24 cellular contexts compared by ENCODE assay signal in genomic region chr4:174629265-174629664, GRCh38.
DNase-seq lines count a peak whose midpoint lies in the region; ATAC-seq and TF ChIP-seq lines count a peak whose summit lies in the region.
"Had no signal": no experiment of that assay in that cellular context is flagged by ENCODE, and none has a peak within 500 bp of the region (broad histone marks: within the 10 kb centered on the region; RNA-seq: fewer than 3 reads in every experiment).

No MANE protein-coding gene starts in this region.

- H3K36me3 ChIP-seq in GM23248 (ENCODE audit: low read depth): no peaks in the 10 kb centered on the region
- H3K36me3 ChIP-seq in PC-3 (ENCODE audit: low read depth, low read length): no peaks in the 10 kb centered on the region
- H3K36me3 ChIP-seq: pancreas had no signal

- H4K20me1 ChIP-seq in GM23248 (ENCODE audit: insufficient read depth) (no peaks in the 10 kb centered on the region), PC-3 (ENCODE audit: low read length) (no peaks in the 10 kb centered on the region)

- H3K9ac ChIP-seq in GM23248: no peak overlapping the region
- peak overlapping the region; percentile 40 for H3K9ac ChIP-seq in PC-3 (ENCODE audit: low read length)

- no peaks in the 10 kb centered on the region for H3K79me2 ChIP-seq in GM23248 (ENCODE audit: insufficient read depth)
- H3K79me2 ChIP-seq in PC-3 (ENCODE audit: low read length): no peaks in the 10 kb centered on the region

- ATAC-seq in PC-3 (peak; percentile 55), HG03139 (IDR thresholded peaks at IDR 0.05; ENCODE audit: unreplicated experiment) (no peak), HG02571 (IDR thresholded peaks at IDR 0.05; ENCODE audit: unreplicated experiment) (no peak)
- ATAC-seq: GM12878, left cardiac atrium, pancreas had no signal

- 0 to 11% methylated on average over 2 of the region's 2 CpGs for WGBS in GM23248 (ENCODE audit: low coverage in 1 of 2, low lambda C conversion rate in 2 of 2, missing lambda C conversion rate in 2 of 2), 2 experiments

- H3K4me2 ChIP-seq in GM23248 (ENCODE audit: unreplicated experiment) (no peak overlapping the region), PC-3 (ENCODE audit: low read length) (peak overlapping the region; percentile 30; the same call in 1 of the 2 replicates)

- DNase-seq in GM23248 (peak; percentile 62), PC-3 (peak; percentile 75), epithelial cell of proximal tubule (ENCODE audit: low read depth) (peak; percentile 44), skeletal muscle cell (ENCODE audit: low read depth) (peak; percentile 3), HK-2 (ENCODE audit: unreplicated experiment) (no peak)
- DNase-seq: activated CD4-positive, alpha-beta T cell treated with anti-CD3 and anti-CD28 coated beads, Interleukin-2, amount 50 U/mL, for 4 hours; activated CD8-positive, alpha-beta memory T cell treated with anti-CD3 and anti-CD28 coated beads, Interleukin-2, amount 50 U/mL, for 4 hours; activated naive CD8-positive, alpha-beta T cell treated with anti-CD3 and anti-CD28 coated beads, Interleukin-2, amount 10 ng/mL, durations not matched to agents 7 days and 5 days; dermis blood vessel endothelial cell; left cardiac atrium; NCI-H1048; NCI-H1694 treated with DMSO at 0.1 percent for 48 hours; NCI-H2171 treated with DMSO at 0.1 percent for 48 hours; NCI-H526; nephron progenitor cell; NK-92 treated with Interleukin-12 subunit alpha and Interleukin-12 subunit beta, amount 100 ng/mL, for 24 hours; pancreas; stimulated activated CD4-positive, alpha-beta T cell treated with anti-CD3 and anti-CD28 coated beads, Interleukin-2, amount 100 ng/mL, for 48 hours; SW 1271; T-helper 9 cell had no signal

- H3K9me2 ChIP-seq in GM23248 (ENCODE audit: insufficient read depth) (no peaks in the 10 kb centered on the region), PC-3 (replicated peaks; ENCODE audit: low read length) (no peaks in the 10 kb centered on the region)

- H3K4me1 ChIP-seq in GM23248 (ENCODE audit: insufficient read depth) (peaks cover 12% of the 10 kb centered on the region; the same call in 1 of the 2 replicates), PC-3 (ENCODE audit: insufficient read depth, low read length) (peaks cover 45% of the 10 kb centered on the region)

- TF ChIP-seq CTCF in PC-3 (conservative IDR thresholded peaks at IDR 0.05; ENCODE audit: low read depth, low read length): no peak
- TF ChIP-seq CTCF in epithelial cell of proximal tubule (conservative IDR thresholded peaks at IDR 0.05; ENCODE audit: low read depth, low read length): no peak

- H3F3A ChIP-seq in GM23248 (ENCODE audit: insufficient read depth) (no peaks in the 10 kb centered on the region), PC-3 (ENCODE audit: low read length, unreplicated experiment) (no peaks in the 10 kb centered on the region)

- H3K4me3 ChIP-seq in GM23248 (no peak overlapping the region), PC-3 (ENCODE audit: low read length) (no peak overlapping the region), epithelial cell of proximal tubule (ENCODE audit: low read depth, low read length) (no peak overlapping the region), skeletal muscle cell (ENCODE audit: low read depth, low read length) (no peak overlapping the region)
- H3K4me3 ChIP-seq: GM12878, pancreas had no signal

- CTCF ChIA-PET in PC-3 (lab: Charles Lee): no interaction called here

- in situ Hi-C loops in GM23248 (cut with MboI): no loop called here

- POLR2A ChIA-PET in PC-3 (lab: Charles Lee; ENCODE audit: unreplicated experiment): no interaction called here

- H3K27ac ChIP-seq in GM23248 (no peak overlapping the region), PC-3 (ENCODE audit: low read length) (peak overlapping the region; percentile 70)
- H3K27ac ChIP-seq: HL-60, pancreas had no signal

- intact Hi-C loops in PC-3 (cut with micrococcal nuclease): no loop called here

- no peaks in the 10 kb centered on the region for H3K9me3 ChIP-seq in GM23248 (ENCODE audit: low read depth)
- no peaks in the 10 kb centered on the region for H3K9me3 ChIP-seq in PC-3 (ENCODE audit: low read length)
- H3K9me3 ChIP-seq: pancreas had no signal

- H3K27me3 ChIP-seq in GM23248 (replicated peaks; ENCODE audit: insufficient read depth) (no peaks in the 10 kb centered on the region), PC-3 (ENCODE audit: low read length) (no peaks in the 10 kb centered on the region)
- H3K27me3 ChIP-seq: pancreas had no signal

- H2AFZ ChIP-seq in GM23248 (no peak overlapping the region), PC-3 (ENCODE audit: low read length) (no peak overlapping the region)

- no TSS peak for BruUV-seq in PC-3 (replicated peaks; lab: Mats Ljungman, UMichigan)
